ENCODE assay signal across 9 cellular contexts in the genomic region with DNA sequence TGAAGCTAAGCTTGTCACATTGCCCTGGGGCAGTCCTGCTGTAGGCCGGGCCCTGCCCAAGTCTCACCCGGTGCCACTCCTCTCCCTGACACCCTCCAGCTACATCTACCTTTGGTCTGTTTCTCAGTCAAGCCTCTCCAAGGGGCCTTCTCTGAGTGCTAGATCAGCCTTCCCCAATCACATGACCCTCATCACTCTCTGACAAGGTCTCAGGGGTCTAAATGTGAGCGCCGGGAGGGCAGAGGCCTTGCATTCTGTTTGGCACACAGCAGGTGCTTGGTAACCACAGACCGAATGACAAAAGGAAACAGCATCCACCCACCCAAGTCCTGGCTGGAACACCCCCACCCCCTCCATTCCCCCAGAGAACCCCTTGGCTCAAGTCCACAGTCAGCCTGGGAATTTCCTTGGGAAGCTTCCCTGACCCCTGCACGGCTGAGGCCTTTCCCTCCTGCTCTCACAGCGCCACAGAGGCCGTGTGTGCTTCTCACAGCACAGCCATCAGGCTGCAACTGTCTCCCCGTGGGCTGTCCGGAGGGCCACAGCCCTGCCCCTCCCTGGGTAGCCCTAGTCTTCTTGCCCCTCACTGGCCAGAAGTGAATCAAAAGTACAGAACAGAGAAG. TPM values are rescaled to one million over a fixed set of nuclear protein-coding genes. Genes with fewer than 3 reads are reported as not detected.
DNase-seq lines count a peak whose midpoint lies in the region; ATAC-seq, FAIRE-seq and TF ChIP-seq lines count a peak whose summit lies in the region.
"Had no signal": no experiment of that assay in that cellular context is flagged by ENCODE, and none has a peak within 500 bp of the region (broad histone marks: within the 10 kb centered on the region; RNA-seq: fewer than 3 reads in every experiment).

No MANE protein-coding gene starts in this region.

- TF ChIP-seq EP300 in H1 (IDR thresholded peaks at IDR 0.05; ENCODE audit: borderline replicate concordance in 1 of 2, low read depth in 2 of 2, low read length in 2 of 2) = no peak

- no peak overlapping the region for H3K23ac ChIP-seq in H1 (ENCODE audit: insufficient read length)

- TF ChIP-seq CTCF in H1 (IDR thresholded peaks at IDR 0.05; ENCODE audit: control extremely low read depth in 1 of 3, insufficient read depth in 1 of 3, low read depth in 1 of 3, low read length in 3 of 3) (no peak), uterus (IDR thresholded peaks at IDR 0.05) (no peak)

- ATAC-seq in naive thymus-derived CD4-positive, alpha-beta T cell = no peak

- H4K5ac ChIP-seq in H1 (ENCODE audit: insufficient read length, low read depth, low read length) = no peak overlapping the region

- H3K23me2 ChIP-seq in H1 (ENCODE audit: low read depth, low read length) = no peaks in the 10 kb centered on the region

- H3K14ac ChIP-seq in H1 (ENCODE audit: insufficient read length) = no peak overlapping the region

- POLR2A ChIA-PET in H1 (lab: Charles Lee; ENCODE audit: partially characterized antibody) = no interaction called here
- POLR2A ChIA-PET in naive thymus-derived CD4-positive, alpha-beta T cell (lab: Charles Lee) = interaction anchor here (0.6 to 10.9 kb wide), 3 partner anchors 32 to 378 kb away, joined by 3 to 122 read pairs (median 3); a partner anchor contains a TSS

- TF ChIP-seq POLR2A in H1 (IDR thresholded peaks at IDR 0.05; ENCODE audit: control extremely low read depth in 1 of 2, low read depth in 2 of 2, low read length in 2 of 2) = no peak
- no peak for TF ChIP-seq POLR2A in uterus (IDR thresholded peaks at IDR 0.05)

- no peak overlapping the region; a peak in 1 of 7 replicates for H3K9ac ChIP-seq in H1 (replicated peaks in 1 of 4; ENCODE audit: extremely low read depth in 1 of 4, low read depth in 3 of 4, low read length in 3 of 4)

- WGBS in H1 (ENCODE audit: extremely low coverage in 1 of 2, insufficient coverage in 1 of 2, insufficient read length in 1 of 2, insufficient replicate concordance in 2 of 2, low coverage in 1 of 2, low lambda C conversion rate in 2 of 2, missing lambda C conversion rate in 1 of 2), 2 experiments = 77% methylated on average over 10 of the region's 10 CpGs; no CpG with 5 or more reads in 1 of the 2 experiments

- peaks cover 3 to 10% of the 10 kb centered on the region in 2 experiments for H4K20me1 ChIP-seq in H1 (replicated peaks in 1 of 2; ENCODE audit: control insufficient read depth in 1 of 2, insufficient read depth in 2 of 2, low read length in 2 of 2)

- H2BK15ac ChIP-seq in H1 (ENCODE audit: low read length) = no peak overlapping the region

- no peak for FAIRE-seq in H1 (lab: Jason Lieb, UNC)

- no peak overlapping the region for H4K91ac ChIP-seq in H1 (replicated peaks; ENCODE audit: insufficient read length, low read length)

- DNase-seq in activated T-cell treated with anti-CD3 and anti-CD28 coated beads, Interleukin-2, amount 50 U/mL, for 24 hours = no peak
- DNase-seq in activated T-cell treated with anti-CD3 and anti-CD28 coated beads, Interleukin-2, amount 50 U/mL, for 1 hour = no peak
- DNase-seq in H1 (ENCODE audit: low read depth in 1 of 2, low spot score in 2 of 2) (no peak), uterus (no peak), HPDE6-E6E7 (ENCODE audit: extremely low spot score) (no peak), NCI-H748 (lab: John Stamatoyannopoulos, UW; ENCODE audit: unreplicated experiment) (no peak)
- peak in 1 of 9 donors; percentile 11 for DNase-seq in naive thymus-derived CD4-positive, alpha-beta T cell
- no peak for DNase-seq in central memory CD4-positive, alpha-beta T cell

- peak overlapping the region; percentile 82 for H3K27ac Mint-ChIP-seq in activated T-cell treated with anti-CD3 and anti-CD28 coated beads, Interleukin-2, amount 50 U/mL, for 24 hours
- H3K27ac Mint-ChIP-seq in naive thymus-derived CD4-positive, alpha-beta T cell = peak overlapping the region; percentile 82 to 98 (median 95)

- H2BK20ac ChIP-seq in H1 (ENCODE audit: low read length) = no peak overlapping the region

- H3K27ac ChIP-seq in H1 (ENCODE audit: low read depth, low read length) (no peak overlapping the region), uterus (peak overlapping the region; percentile 51 to 63)
- H3K27ac ChIP-seq in naive thymus-derived CD4-positive, alpha-beta T cell (ENCODE audit: low read depth, low read length) = peak overlapping the region; percentile 42
- H3K27ac ChIP-seq: epithelial cell of prostate had no signal

- no peak overlapping the region for H3K4me3 Mint-ChIP-seq in activated T-cell treated with anti-CD3 and anti-CD28 coated beads, Interleukin-2, amount 50 U/mL, for 24 hours
- H3K4me3 Mint-ChIP-seq in naive thymus-derived CD4-positive, alpha-beta T cell = peak overlapping the region; percentile 18 to 77 (median 70)

- no peak overlapping the region for H3K4ac ChIP-seq in H1 (replicated peaks; ENCODE audit: insufficient read length, low read depth, low read length)

- H3K36me3 Mint-ChIP-seq in activated T-cell treated with anti-CD3 and anti-CD28 coated beads, Interleukin-2, amount 50 U/mL, for 24 hours (ENCODE audit: low read depth) = peaks cover 30% of the 10 kb centered on the region
- peaks cover 13 to 23% (median 17%) of the 10 kb centered on the region in 5 donors for H3K36me3 Mint-ChIP-seq in naive thymus-derived CD4-positive, alpha-beta T cell

- CTCF ChIA-PET in H1 (lab: Charles Lee; ENCODE audit: partially characterized antibody) = interaction anchor here (0.6 to 2.3 kb wide), 8 partner anchors 12 to 227 kb away, joined by 3 to 6 read pairs (median 4); no protein-coding TSS in a partner anchor
- CTCF ChIA-PET in naive thymus-derived CD4-positive, alpha-beta T cell (lab: Charles Lee) = interaction anchor here (0.8 to 1.1 kb wide), 3 partner anchors 38 to 229 kb away, joined by 3 to 4 read pairs (median 3); no protein-coding TSS in a partner anchor

- H2BK12ac ChIP-seq in H1 (ENCODE audit: low read depth, low read length) = no peak overlapping the region

- no peak overlapping the region for H3K18ac ChIP-seq in H1 (ENCODE audit: extremely low read depth, low read length)

- no peak for TF ChIP-seq RAD21 in H1 (IDR thresholded peaks at IDR 0.05 in 1 of 2, conservative IDR thresholded peaks at IDR 0.05 in 1 of 2; ENCODE audit: low read depth in 2 of 2, low read length in 2 of 2)

- intact Hi-C loops in naive thymus-derived CD4-positive, alpha-beta T cell (cut with micrococcal nuclease) = loop anchor here in 1 of 2 donors (10.0 kb wide), 1 partner anchor 120 kb away; no protein-coding TSS in a partner anchor
- intact Hi-C loops in uterus (cut with DNase I; ENCODE audit: low total_unique reads) = no loop called here

- H3K36me3 ChIP-seq in H1 (ENCODE audit: control insufficient read depth in 2 of 4, insufficient read depth in 4 of 4, low read length in 3 of 4) = peaks cover 0 to 10% (median 4%) of the 10 kb centered on the region in 4 experiments; a peak in 4 of 8 replicates
- peaks cover 0 to 25% (median 0%) of the 10 kb centered on the region in 3 experiments for H3K36me3 ChIP-seq in naive thymus-derived CD4-positive, alpha-beta T cell (ENCODE audit: control insufficient read depth in 2 of 3, insufficient read depth in 3 of 3, low read length in 3 of 3)
- no peaks in the 10 kb centered on the region for H3K36me3 ChIP-seq in uterus

- H3K4me1 ChIP-seq in H1 (replicated peaks in 1 of 4; ENCODE audit: control insufficient read depth in 3 of 4, insufficient read depth in 4 of 4, low read length in 3 of 4) = peaks cover 0 to 28% (median 15%) of the 10 kb centered on the region in 4 experiments; a peak in 6 of 7 replicates
- peaks cover 11 to 64% of the 10 kb centered on the region in 2 donors for H3K4me1 ChIP-seq in naive thymus-derived CD4-positive, alpha-beta T cell (ENCODE audit: control insufficient read depth in 2 of 2, insufficient read depth in 2 of 2, low read length in 2 of 2)
- no peaks in the 10 kb centered on the region for H3K4me1 ChIP-seq in uterus

- no peaks in the 10 kb centered on the region for H3K79me1 ChIP-seq in H1 (ENCODE audit: low read depth, low read length)

- no peak overlapping the region for H2AFZ ChIP-seq in H1 (ENCODE audit: low read length)

- H3K9me3 ChIP-seq in H1 (ENCODE audit: insufficient read depth in 2 of 2, low read depth in 1 of 2, low read length in 1 of 2) (no peaks in the 10 kb centered on the region), uterus (no peaks in the 10 kb centered on the region)
- no peaks in the 10 kb centered on the region for H3K9me3 ChIP-seq in naive thymus-derived CD4-positive, alpha-beta T cell (ENCODE audit: control insufficient read depth in 2 of 3, low read length in 3 of 3)

- no peaks in the 10 kb centered on the region for H3K27me3 Mint-ChIP-seq in activated T-cell treated with anti-CD3 and anti-CD28 coated beads, Interleukin-2, amount 50 U/mL, for 24 hours
- H3K27me3 Mint-ChIP-seq in naive thymus-derived CD4-positive, alpha-beta T cell = no peaks in the 10 kb centered on the region

- no peak overlapping the region for H3K56ac ChIP-seq in H1 (replicated peaks; ENCODE audit: insufficient read length, low read depth, low read length)

- peaks cover 57% of the 10 kb centered on the region for H3K4me1 Mint-ChIP-seq in activated T-cell treated with anti-CD3 and anti-CD28 coated beads, Interleukin-2, amount 50 U/mL, for 24 hours (ENCODE audit: low read depth)
- H3K4me1 Mint-ChIP-seq in naive thymus-derived CD4-positive, alpha-beta T cell = peaks cover 46 to 81% (median 68%) of the 10 kb centered on the region in 7 donors

- no peak overlapping the region for H2BK120ac ChIP-seq in H1 (replicated peaks; ENCODE audit: low read depth, low read length)

- H4K8ac ChIP-seq in H1 (ENCODE audit: extremely low read depth, insufficient read depth, low read length) = no peak overlapping the region

- H3K9me3 Mint-ChIP-seq in activated T-cell treated with anti-CD3 and anti-CD28 coated beads, Interleukin-2, amount 50 U/mL, for 24 hours = no peaks in the 10 kb centered on the region
- H3K9me3 Mint-ChIP-seq in naive thymus-derived CD4-positive, alpha-beta T cell = peaks cover 0 to 2% (median 0%) of the 10 kb centered on the region in 11 donors

- peaks cover 0 to 3% (median 1%) of the 10 kb centered on the region in 4 experiments; a peak in 3 of 7 replicates for H3K27me3 ChIP-seq in H1 (replicated peaks in 1 of 4; ENCODE audit: control insufficient read depth in 3 of 4, extremely low read depth in 1 of 4, insufficient read depth in 3 of 4, low read length in 3 of 4)
- no peaks in the 10 kb centered on the region for H3K27me3 ChIP-seq in naive thymus-derived CD4-positive, alpha-beta T cell (ENCODE audit: control insufficient read depth in 2 of 2, insufficient read depth in 2 of 2, low read length in 2 of 2)
- H3K27me3 ChIP-seq in uterus = no peaks in the 10 kb centered on the region

- H3K4me3 ChIP-seq in H1 (ENCODE audit: extremely low read depth in 1 of 4, insufficient read depth in 2 of 4, low read depth in 3 of 4, low read length in 4 of 4) = no peak overlapping the region
- no peak overlapping the region for H3K4me3 ChIP-seq in naive thymus-derived CD4-positive, alpha-beta T cell (ENCODE audit: low read length)
- H3K4me3 ChIP-seq in uterus = no peak overlapping the region

- peak overlapping the region; percentile 23 to 49 for H3K4me2 ChIP-seq in H1 (ENCODE audit: insufficient read depth in 1 of 2, low read depth in 2 of 2, low read length in 2 of 2)

- H3K79me2 ChIP-seq in H1 (ENCODE audit: control insufficient read depth in 1 of 2, insufficient read depth in 2 of 2, low read length in 2 of 2) = no peaks in the 10 kb centered on the region

- no peak overlapping the region for H2BK5ac ChIP-seq in H1 (ENCODE audit: low read depth, low read length)

- H2AK5ac ChIP-seq in H1 (ENCODE audit: low read depth, low read length) = no peak overlapping the region

RNA-seq across cellular contexts. Expression of a gene that starts 32.9 kb away (rescaled TPM):
- 25.4 and 26.7 TPM in 2 replicates for total RNA-seq in H1 (2021; fragmentation: NEBNext Ultra II Directional; extraction: Animal tissue kit (Norgen Biotek cat#: 25700))
- 34.3 and 37.5 TPM in 2 replicates for polyA plus RNA-seq in H1 (2011; rRNA removed)
- polyA plus RNA-seq in H1 (2011; cell fraction: cytosol; rRNA removed) = 33.3 TPM
- polyA plus RNA-seq in H1 (2011; cell fraction: nucleus; rRNA removed) = 21.0 TPM
- polyA plus RNA-seq in H1 (2012, experiment 1 of 2) = 23.8 to 29.8 TPM (median 27.7 TPM) in 4 replicates
- polyA plus RNA-seq in H1 (2012, experiment 2 of 2) = 38.2 TPM
- 32.9 TPM for polyA plus RNA-seq in H1 (2013, experiment 1 of 2)
- polyA plus RNA-seq in H1 (2013, experiment 2 of 2) = 35.0 TPM
- polyA minus RNA-seq in H1 (2011; rRNA and poly(A)+ RNA removed) = 8.6 and 9.8 TPM in 2 replicates
- polyA minus RNA-seq in H1 (2011; cell fraction: cytosol; rRNA and poly(A)+ RNA removed) = 11.9 TPM
- polyA minus RNA-seq in H1 (2011; cell fraction: nucleus; rRNA and poly(A)+ RNA removed) = 7.6 TPM
- total RNA-seq in naive thymus-derived CD4-positive, alpha-beta T cell = 1 to 10 TPM; 1.9 to 6.0 (median 2.9) TPM
- 1 to 10 TPM; 2.9 to 3.6 TPM for polyA plus RNA-seq in naive thymus-derived CD4-positive, alpha-beta T cell
- total RNA-seq in uterus = 100 to 1,000 TPM in 3 of 4 donors, 10 to 100 TPM in 1; 67.1 to 250 (median 145) TPM

RNA-seq across cellular contexts. Expression of a gene that starts 36.2 kb away (rescaled TPM):
- 19.5 and 19.9 TPM in 2 replicates for total RNA-seq in H1 (2021; fragmentation: NEBNext Ultra II Directional; extraction: Animal tissue kit (Norgen Biotek cat#: 25700))
- polyA plus RNA-seq in H1 (2011; rRNA removed) = 32.8 and 33.9 TPM in 2 replicates
- 39.6 TPM for polyA plus RNA-seq in H1 (2011; cell fraction: cytosol; rRNA removed)
- 34.6 TPM for polyA plus RNA-seq in H1 (2011; cell fraction: nucleus; rRNA removed)
- 17.2 to 32.7 TPM (median 27.5 TPM) in 4 replicates for polyA plus RNA-seq in H1 (2012, experiment 1 of 2)
- polyA plus RNA-seq in H1 (2012, experiment 2 of 2) = 29.3 TPM
- 16.4 TPM for polyA plus RNA-seq in H1 (2013, experiment 1 of 2)
- polyA plus RNA-seq in H1 (2013, experiment 2 of 2) = 15.0 TPM
- polyA minus RNA-seq in H1 (2011; rRNA and poly(A)+ RNA removed) = 18.1 and 23.1 TPM in 2 replicates
- 12.4 TPM for polyA minus RNA-seq in H1 (2011; cell fraction: cytosol; rRNA and poly(A)+ RNA removed)
- polyA minus RNA-seq in H1 (2011; cell fraction: nucleus; rRNA and poly(A)+ RNA removed) = 11.7 TPM
- total RNA-seq in naive thymus-derived CD4-positive, alpha-beta T cell = 100 to 1,000 TPM in 1 of 5 experiments, 10 to 100 TPM in 4; 26.1 to 103 (median 28.2) TPM
- 10 to 100 TPM; 40.8 to 41.1 TPM for polyA plus RNA-seq in naive thymus-derived CD4-positive, alpha-beta T cell
- total RNA-seq in uterus = 10 to 100 TPM in 1 of 4 donors, 1 to 10 TPM in 2, under 1 TPM in 1; 0.59 to 11.0 (median 4.8) TPM
